In the genomic region with DNA sequence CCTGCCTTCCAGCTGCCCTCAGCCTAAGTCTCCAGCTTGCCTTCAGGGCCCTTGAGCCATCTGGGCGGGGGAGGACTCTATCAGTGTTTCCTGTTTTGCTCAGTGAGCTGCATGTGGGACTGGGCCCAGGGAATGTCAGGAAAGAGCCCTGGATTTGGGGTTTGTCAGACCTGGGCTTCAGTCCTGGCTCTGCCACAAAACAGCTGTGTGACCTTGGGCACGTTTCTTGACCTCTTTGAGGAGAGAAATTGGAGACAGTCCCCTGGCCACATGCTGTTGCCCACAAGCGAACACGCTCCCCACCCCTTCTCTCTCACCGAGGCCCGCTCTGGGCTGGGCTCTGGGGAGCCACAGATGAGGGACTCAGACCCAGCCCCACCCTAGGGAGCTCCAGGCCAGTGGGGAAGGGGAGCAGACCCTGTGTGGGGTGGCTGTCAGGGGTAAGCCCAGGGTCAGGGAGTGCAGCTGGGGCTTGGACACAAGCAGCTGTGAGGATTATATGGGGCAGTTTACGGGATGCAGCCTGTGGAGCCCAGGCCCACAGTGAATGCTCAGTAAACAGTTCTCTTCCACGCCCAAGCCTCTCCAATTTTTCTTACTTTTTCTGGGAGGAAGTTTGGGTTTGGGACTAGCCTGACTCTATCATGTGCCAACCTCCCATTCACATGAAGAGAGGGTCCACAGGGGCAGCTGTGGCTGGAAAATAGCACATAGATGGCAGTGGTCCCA, we compare ENCODE assay signal across 13 cellular contexts. TPM values are rescaled to one million over a fixed set of nuclear protein-coding genes. Genes with fewer than 3 reads are reported as not detected.
A peak's percentile ranks its signal among the peaks of the same experiment; 100 is the strongest.
DNase-seq lines count a peak whose midpoint lies in the region; ATAC-seq, FAIRE-seq and TF ChIP-seq lines count a peak whose summit lies in the region.
"Had no signal": no experiment of that assay in that cellular context is flagged by ENCODE, and none has a peak within 500 bp of the region (broad histone marks: within the 10 kb centered on the region; RNA-seq: fewer than 3 reads in every experiment).

No MANE protein-coding gene starts in this region.

- TF ChIP-seq POLR2A in uterus (IDR thresholded peaks at IDR 0.05), result no peak

- TF ChIP-seq CTCF in choroid plexus epithelial cell (conservative IDR thresholded peaks at IDR 0.05; ENCODE audit: low read depth, low read length) (no peak), kidney (IDR thresholded peaks at IDR 0.05; ENCODE audit: borderline replicate concordance, extremely low read depth, insufficient read depth) (no peak), uterus (IDR thresholded peaks at IDR 0.05) (no peak)

- H3K9ac ChIP-seq in kidney (ENCODE audit: low read length in 2 of 2), result no peak overlapping the region

- H3K4me1 ChIP-seq in kidney (ENCODE audit: control insufficient read depth in 1 of 2, insufficient read depth in 1 of 2, low read depth in 1 of 2, low read length in 2 of 2) (peaks cover 3 to 9% of the 10 kb centered on the region in 2 donors), uterus (peaks cover 0 to 4% of the 10 kb centered on the region in 2 donors)

- H3K4me3 ChIP-seq in choroid plexus epithelial cell (ENCODE audit: low read depth, low read length) (no peak overlapping the region), kidney (ENCODE audit: low read length in 2 of 2) (no peak overlapping the region), uterus (no peak overlapping the region)
- H3K4me3 ChIP-seq: A549 had no signal

- H3K36me3 ChIP-seq in kidney (ENCODE audit: control insufficient read depth in 1 of 2, insufficient read depth in 2 of 2, low read length in 2 of 2) (no peaks in the 10 kb centered on the region), uterus (no peaks in the 10 kb centered on the region)

- H3K27me3 ChIP-seq in uterus, result no peaks in the 10 kb centered on the region

- intact Hi-C loops in kidney (cut with DNase I), result no loop called here
- intact Hi-C loops in uterus (cut with DNase I; ENCODE audit: low total_unique reads), result no loop called here

- no peaks in the 10 kb centered on the region for H3K9me3 ChIP-seq in kidney (ENCODE audit: control insufficient read depth in 1 of 2, low read length in 2 of 2)
- H3K9me3 ChIP-seq in uterus, result no peaks in the 10 kb centered on the region
- H3K9me3 ChIP-seq: A549 had no signal

- ATAC-seq in HG03139 (IDR thresholded peaks at IDR 0.05; ENCODE audit: unreplicated experiment) (no peak), HG03175 (IDR thresholded peaks at IDR 0.05; ENCODE audit: unreplicated experiment) (no peak), GM18517 (IDR thresholded peaks at IDR 0.05; ENCODE audit: unreplicated experiment) (no peak)
- ATAC-seq: activated CD8-positive, alpha-beta T cell treated with anti-CD3 and anti-CD28 coated beads, Interleukin-2, amount 10 ng/mL, durations not matched to agents 7 days and 5 days had no signal

- DNase-seq in NCI-H524 (lab: John Stamatoyannopoulos, UW) (peak; percentile 6 to 53), NCI-H524 treated with DMSO at 0.1 percent for 48 hours (lab: John Stamatoyannopoulos, UW) (no peak), choroid plexus epithelial cell (ENCODE audit: low read depth) (peak; percentile 20), kidney (peak; percentile 50), uterus (peak; percentile 50 to 59)
- DNase-seq: activated CD8-positive, alpha-beta T cell treated with anti-CD3 and anti-CD28 coated beads, Interleukin-2, amount 10 ng/mL, durations not matched to agents 7 days and 5 days; hypothalamus; NCI-H1105 treated with DMSO at 0.1 percent for 48 hours; stimulated activated CD8-positive, alpha-beta memory T cell treated with anti-CD3 and anti-CD28 coated beads, Interleukin-4, amount 100 ng/mL, for 48 hours had no signal

- FAIRE-seq in kidney (lab: Jason Lieb, UNC), result no peak
- FAIRE-seq: A549 had no signal

- H3K27ac ChIP-seq in kidney (ENCODE audit: low read depth in 2 of 2, low read length in 2 of 2) (no peak overlapping the region), uterus (peak overlapping the region; percentile 26 to 62)
- H3K27ac ChIP-seq: A549 had no signal

RNA-seq across cellular contexts. Expression of a gene that starts 12.3 kb away (rescaled TPM):
- total RNA-seq in kidney (10.7 TPM), uterus (10 to 100 TPM in 1 of 4 donors, 1 to 10 TPM in 3; 2.0 to 18.2 (median 6.6) TPM)
- 6.1 TPM for polyA plus RNA-seq in kidney (ENCODE audit: insufficient read depth, low read depth, low replicate concordance)
- total RNA-seq: activated CD8-positive, alpha-beta T cell treated with anti-CD3 and anti-CD28 coated beads, Interleukin-2, amount 10 ng/mL, durations not matched to agents 7 days and 5 days had no signal

RNA-seq across cellular contexts. Expression of a gene that starts 37.8 kb away (rescaled TPM):
- 1.8 TPM for total RNA-seq in kidney
- not detected for polyA plus RNA-seq in kidney (ENCODE audit: insufficient read depth, low read depth, low replicate concordance)
- 1 to 10 TPM in 2 of 4 donors, not detected in 2; 1.0 to 2.1 TPM for total RNA-seq in uterus
- total RNA-seq: activated CD8-positive, alpha-beta T cell treated with anti-CD3 and anti-CD28 coated beads, Interleukin-2, amount 10 ng/mL, durations not matched to agents 7 days and 5 days had no signal
- polyA plus RNA-seq: A549 had no signal

Comparison
In these comparisons a context has a peak if more than half of its experiments do, and no peak if none do; other contexts are left out.
1. H3K27ac ChIP-seq: peak in uterus (2 of 2); none in kidney (0 of 2).